23 cellular contexts compared by ENCODE assay signal in the genomic region with DNA sequence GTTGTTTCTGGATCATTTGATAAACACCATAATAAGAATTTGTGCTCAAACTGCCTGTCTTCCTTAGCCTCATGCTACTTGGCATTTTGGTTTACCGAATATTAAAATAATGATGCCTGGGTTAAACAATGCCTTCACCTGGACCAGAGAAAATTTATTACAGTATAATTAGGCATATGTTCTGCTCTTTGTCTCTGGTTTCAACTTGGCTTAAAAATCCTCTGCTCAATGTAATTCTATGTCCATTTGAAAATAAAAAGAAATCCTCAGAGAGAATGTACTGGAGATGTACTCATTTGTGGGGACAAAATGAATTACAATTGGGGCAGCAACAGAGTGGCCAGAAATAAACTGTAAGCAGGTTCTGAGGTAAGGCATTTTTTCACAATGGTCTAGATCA.
"Had no signal": no experiment of that assay in that cellular context is flagged by ENCODE, and none has a peak within 500 bp of the region (broad histone marks: within the 10 kb centered on the region; RNA-seq: fewer than 3 reads in every experiment).

No MANE protein-coding gene starts in this region.

- H3K27me3 Mint-ChIP-seq: activated naive CD4-positive, alpha-beta T cell treated with anti-CD3 and anti-CD28 coated beads, Interleukin-2, amount 50 U/mL, for 24 hours; central memory CD8-positive, alpha-beta T cell; naive B cell; stimulated activated memory B cell treated with anti-CD40 and anti-IgM and Interleukin-4, amounts not matched to agents 10 μg/mL and 1 μg/mL and 100 μg/mL, for 72 hours had no signal

- H3K27ac Mint-ChIP-seq: activated CD8-positive, alpha-beta T cell treated with anti-CD3 and anti-CD28 coated beads, Interleukin-2, amount 10 ng/mL, durations not matched to agents 7 days and 5 days; activated naive CD4-positive, alpha-beta T cell treated with anti-CD3 and anti-CD28 coated beads, Interleukin-2, amount 50 U/mL, for 24 hours; stimulated activated memory B cell treated with anti-CD40 and anti-IgM and Interleukin-4, amounts not matched to agents 10 μg/mL and 1 μg/mL and 100 μg/mL, for 72 hours had no signal

- H3K4me3 ChIP-seq: colonic mucosa, esophagus squamous epithelium, mucosa of descending colon, smooth muscle cell, stomach, upper lobe of left lung had no signal

- H3K36me3 ChIP-seq: colonic mucosa, upper lobe of left lung had no signal

- H3K9me3 Mint-ChIP-seq: activated naive CD4-positive, alpha-beta T cell treated with anti-CD3 and anti-CD28 coated beads, Interleukin-2, amount 50 U/mL, for 24 hours; central memory CD8-positive, alpha-beta T cell; naive B cell; stimulated activated memory B cell treated with anti-CD40 and anti-IgM and Interleukin-4, amounts not matched to agents 10 μg/mL and 1 μg/mL and 100 μg/mL, for 72 hours had no signal

- H3K4me3 Mint-ChIP-seq: activated CD8-positive, alpha-beta T cell treated with anti-CD3 and anti-CD28 coated beads, Interleukin-2, amount 10 ng/mL, durations not matched to agents 7 days and 5 days; activated naive CD4-positive, alpha-beta T cell treated with anti-CD3 and anti-CD28 coated beads, Interleukin-2, amount 50 U/mL, for 24 hours; central memory CD8-positive, alpha-beta T cell; naive B cell; stimulated activated memory B cell treated with anti-CD40 and anti-IgM and Interleukin-4, amounts not matched to agents 10 μg/mL and 1 μg/mL and 100 μg/mL, for 72 hours had no signal

- H3K27ac ChIP-seq: brain microvascular endothelial cell, colonic mucosa had no signal

- H3K4me2 ChIP-seq: smooth muscle cell had no signal

- DNase-seq: activated CD4-positive, alpha-beta T cell treated with anti-CD3 and anti-CD28 coated beads for 1 hour; activated CD4-positive, alpha-beta T cell treated with anti-CD3 and anti-CD28 coated beads, Interleukin-2, amount 50 U/mL, for 1 hour; activated CD8-positive, alpha-beta T cell treated with anti-CD3 and anti-CD28 coated beads, Interleukin-2, amount 10 ng/mL, durations not matched to agents 7 days and 5 days; activated gamma-delta T cell treated with Interleukin-2 at 50 U/mL for 16 hours; anterior cingulate cortex; brain microvascular endothelial cell; colonic mucosa; dorsolateral prefrontal cortex; esophagus squamous epithelium; left colon; mesenchymal stem cell; mucosa of descending colon; naive B cell; nucleus accumbens; stimulated activated CD4-positive, alpha-beta T cell treated with anti-CD3 and anti-CD28 coated beads, Interleukin-15, amount 100 ng/mL, for 24 hours; stomach; T-helper 1 cell had no signal

- H3K4me1 ChIP-seq: colonic mucosa had no signal

- H3K27me3 ChIP-seq: brain microvascular endothelial cell, colonic mucosa, dorsolateral prefrontal cortex, esophagus squamous epithelium, stomach, upper lobe of left lung had no signal

- H3K36me3 Mint-ChIP-seq: activated naive CD4-positive, alpha-beta T cell treated with anti-CD3 and anti-CD28 coated beads, Interleukin-2, amount 50 U/mL, for 24 hours; naive B cell; stimulated activated memory B cell treated with anti-CD40 and anti-IgM and Interleukin-4, amounts not matched to agents 10 μg/mL and 1 μg/mL and 100 μg/mL, for 72 hours had no signal

- H3K4me1 Mint-ChIP-seq: activated naive CD4-positive, alpha-beta T cell treated with anti-CD3 and anti-CD28 coated beads, Interleukin-2, amount 50 U/mL, for 24 hours; central memory CD8-positive, alpha-beta T cell; naive B cell; stimulated activated memory B cell treated with anti-CD40 and anti-IgM and Interleukin-4, amounts not matched to agents 10 μg/mL and 1 μg/mL and 100 μg/mL, for 72 hours had no signal

- H3K9me3 ChIP-seq: colonic mucosa, esophagus squamous epithelium, mucosa of descending colon, stomach, upper lobe of left lung had no signal

- ATAC-seq: activated CD8-positive, alpha-beta T cell treated with anti-CD3 and anti-CD28 coated beads, Interleukin-2, amount 10 ng/mL, durations not matched to agents 7 days and 5 days; left colon; mucosa of descending colon; sciatic nerve; stimulated activated memory B cell treated with anti-CD40 and anti-IgM and Interleukin-4, amounts not matched to agents 10 μg/mL and 1 μg/mL and 100 μg/mL, for 72 hours had no signal
